In the genomic region with DNA sequence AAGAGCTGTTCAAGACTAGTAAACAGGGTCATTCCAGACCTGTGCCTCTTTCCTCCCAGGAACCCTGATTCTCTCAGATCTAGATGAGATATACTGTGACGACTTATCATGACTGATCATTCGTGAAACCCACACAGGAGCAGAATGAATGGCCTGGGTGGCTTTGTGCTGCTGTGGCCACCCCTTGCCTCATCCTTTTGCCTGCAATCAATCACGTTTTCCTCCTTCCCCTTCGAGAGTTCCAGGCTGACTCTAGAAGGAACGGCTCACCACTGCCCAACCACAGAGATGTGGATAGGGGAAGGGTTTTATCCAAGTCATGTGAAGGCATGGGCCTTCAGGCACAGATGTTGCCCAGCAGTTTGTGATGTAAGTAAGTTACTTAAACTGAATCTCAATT, we compare ENCODE assay signal across 8 cellular contexts. TPM values are rescaled to one million over a fixed set of nuclear protein-coding genes. Genes with fewer than 3 reads are reported as not detected.
DNase-seq lines count a peak whose midpoint lies in the region; ATAC-seq and TF ChIP-seq lines count a peak whose summit lies in the region.
"Had no signal": no experiment of that assay in that cellular context is flagged by ENCODE, and none has a peak within 500 bp of the region (broad histone marks: within the 10 kb centered on the region; RNA-seq: fewer than 3 reads in every experiment).

No MANE protein-coding gene starts in this region.

- ATAC-seq in GM18867 (IDR thresholded peaks at IDR 0.05; ENCODE audit: unreplicated experiment) (peak; percentile 27), HG03159 (IDR thresholded peaks at IDR 0.05; ENCODE audit: unreplicated experiment) (peak; percentile 35), mucosa of descending colon (peak; percentile 8)

- H3K4me3 Mint-ChIP-seq in activated naive CD4-positive, alpha-beta T cell treated with anti-CD3 and anti-CD28 coated beads, Interleukin-2, amount 10 ng/mL, durations not matched to agents 7 days and 5 days = peak overlapping the region; percentile 57
- peak overlapping the region; percentile 79 for H3K4me3 Mint-ChIP-seq in type B pancreatic cell

- peaks cover 56% of the 10 kb centered on the region for H3K79me2 ChIP-seq in SK-N-SH (ENCODE audit: insufficient read depth)

- no peaks in the 10 kb centered on the region for H3F3A ChIP-seq in SK-N-SH (replicated peaks; ENCODE audit: insufficient read depth)

- H3K36me3 Mint-ChIP-seq in activated naive CD4-positive, alpha-beta T cell treated with anti-CD3 and anti-CD28 coated beads, Interleukin-2, amount 10 ng/mL, durations not matched to agents 7 days and 5 days = peaks cover 74% of the 10 kb centered on the region
- peaks cover 8% of the 10 kb centered on the region for H3K36me3 Mint-ChIP-seq in type B pancreatic cell

- no peaks in the 10 kb centered on the region for H3K9me2 ChIP-seq in SK-N-SH

- 87% methylated on average over 5 of the region's 5 CpGs for WGBS in SK-N-SH (ENCODE audit: low lambda C conversion rate)

- no peaks in the 10 kb centered on the region for H3K9me3 Mint-ChIP-seq in activated naive CD4-positive, alpha-beta T cell treated with anti-CD3 and anti-CD28 coated beads, Interleukin-2, amount 10 ng/mL, durations not matched to agents 7 days and 5 days
- no peaks in the 10 kb centered on the region for H3K9me3 Mint-ChIP-seq in type B pancreatic cell

- peaks cover 93% of the 10 kb centered on the region for H3K4me1 Mint-ChIP-seq in activated naive CD4-positive, alpha-beta T cell treated with anti-CD3 and anti-CD28 coated beads, Interleukin-2, amount 10 ng/mL, durations not matched to agents 7 days and 5 days
- H3K4me1 Mint-ChIP-seq in type B pancreatic cell (ENCODE audit: unreplicated experiment) = peaks cover 49% of the 10 kb centered on the region

- no peak for DNase-seq in activated naive CD4-positive, alpha-beta T cell treated with anti-CD3 and anti-CD28 coated beads, Interleukin-2, amount 10 ng/mL, durations not matched to agents 7 days and 5 days
- peak in 1 of 3 donors; percentile 31 for DNase-seq in mucosa of descending colon
- no peak for DNase-seq in type B pancreatic cell (ENCODE audit: extremely low spot score, unreplicated experiment)
- DNase-seq in DMS79 treated with DMSO at 0.1 percent for 48 hours (lab: John Stamatoyannopoulos, UW) = no peak
- DNase-seq in SK-N-SH = no peak
- DNase-seq: left cardiac atrium had no signal

- H3K36me3 ChIP-seq in mucosa of descending colon (ENCODE audit: low read depth) (no peaks in the 10 kb centered on the region), SK-N-SH (replicated peaks in 1 of 2; ENCODE audit: control insufficient read depth in 1 of 2, insufficient read depth in 2 of 2, low read length in 1 of 2) (peaks cover 0 to 6% of the 10 kb centered on the region in 2 experiments)

- intact Hi-C loops in mucosa of descending colon (cut with DNase I, micrococcal nuclease) = no loop called here

- TF ChIP-seq EP300 in SK-N-SH (IDR thresholded peaks at IDR 0.05; ENCODE audit: borderline replicate concordance in 1 of 2, low read depth in 1 of 2, low read length in 1 of 2) = no peak

- no peaks in the 10 kb centered on the region for H3K9me3 ChIP-seq in mucosa of descending colon
- H3K9me3 ChIP-seq in SK-N-SH = no peaks in the 10 kb centered on the region

- H3K27me3 ChIP-seq in SK-N-SH (ENCODE audit: insufficient read depth) = no peaks in the 10 kb centered on the region

- CTCF ChIA-PET in activated naive CD4-positive, alpha-beta T cell treated with anti-CD3 and anti-CD28 coated beads, Interleukin-2, amount 10 ng/mL, durations not matched to agents 7 days and 5 days (lab: Charles Lee) = interaction anchor here (2.1 to 6.7 kb wide), 2 partner anchors 13 to 26 kb away, joined by 8 to 46 read pairs; no protein-coding TSS in a partner anchor
- CTCF ChIA-PET in SK-N-SH (lab: Yijun Ruan, JAX) = interaction anchor here (1.7 to 4.7 kb wide), 5 partner anchors 13 to 103 kb away, joined by 3 to 24 read pairs (median 7); no protein-coding TSS in a partner anchor

- no peak overlapping the region for H3K4me2 ChIP-seq in SK-N-SH

- no peak for TF ChIP-seq RAD21 in SK-N-SH (IDR thresholded peaks at IDR 0.05; ENCODE audit: low read length)

- no peak overlapping the region; a peak in 1 of 4 replicates for H3K27ac ChIP-seq in SK-N-SH (ENCODE audit: low read depth in 2 of 2, low read length in 1 of 2)

- peaks cover 16% of the 10 kb centered on the region for H3K4me1 ChIP-seq in mucosa of descending colon (ENCODE audit: low read depth)
- H3K4me1 ChIP-seq in SK-N-SH (ENCODE audit: control insufficient read depth in 1 of 2, insufficient read depth in 2 of 2, low read depth in 1 of 2, low read length in 1 of 2) = peaks cover 30 to 39% of the 10 kb centered on the region in 2 experiments; a peak in 2 of 4 replicates

- H4K20me1 ChIP-seq in SK-N-SH (ENCODE audit: insufficient read depth) = peaks cover 14% of the 10 kb centered on the region; the same call in 1 of the 2 replicates

- H2AFZ ChIP-seq in SK-N-SH (ENCODE audit: low read depth) = no peak overlapping the region

- H3K4me3 ChIP-seq in mucosa of descending colon = no peak overlapping the region
- no peak overlapping the region for H3K4me3 ChIP-seq in SK-N-SH (ENCODE audit: low read depth in 2 of 2, low read length in 1 of 2)

- H3K27ac Mint-ChIP-seq in activated naive CD4-positive, alpha-beta T cell treated with anti-CD3 and anti-CD28 coated beads, Interleukin-2, amount 10 ng/mL, durations not matched to agents 7 days and 5 days = peak overlapping the region; percentile 94
- peak overlapping the region; percentile 90 for H3K27ac Mint-ChIP-seq in type B pancreatic cell

- POLR2A ChIA-PET in SK-N-SH (lab: Yijun Ruan, JAX) = no interaction called here

- no peaks in the 10 kb centered on the region for H3K27me3 Mint-ChIP-seq in activated naive CD4-positive, alpha-beta T cell treated with anti-CD3 and anti-CD28 coated beads, Interleukin-2, amount 10 ng/mL, durations not matched to agents 7 days and 5 days
- H3K27me3 Mint-ChIP-seq in type B pancreatic cell = no peaks in the 10 kb centered on the region

- TF ChIP-seq CTCF in mucosa of descending colon (IDR thresholded peaks at IDR 0.05) (no peak), type B pancreatic cell (conservative IDR thresholded peaks at IDR 0.05) (no peak), SK-N-SH (IDR thresholded peaks at IDR 0.05) (no peak)

- H3K9ac ChIP-seq in SK-N-SH = no peak overlapping the region

TF ChIP-seq in SK-N-SH, 30 proteins besides CTCF, POLR2A, EP300 and RAD21:
- TF ChIP-seq, protein P1, sequence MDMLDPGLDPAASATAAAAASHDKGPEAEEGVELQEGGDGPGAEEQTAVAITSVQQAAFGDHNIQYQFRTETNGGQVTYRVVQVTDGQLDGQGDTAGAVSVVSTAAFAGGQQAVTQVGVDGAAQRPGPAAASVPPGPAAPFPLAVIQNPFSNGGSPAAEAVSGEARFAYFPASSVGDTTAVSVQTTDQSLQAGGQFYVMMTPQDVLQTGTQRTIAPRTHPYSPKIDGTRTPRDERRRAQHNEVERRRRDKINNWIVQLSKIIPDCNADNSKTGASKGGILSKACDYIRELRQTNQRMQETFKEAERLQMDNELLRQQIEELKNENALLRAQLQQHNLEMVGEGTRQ (IDR thresholded peaks at IDR 0.05; ENCODE audit: borderline replicate concordance, low read depth, low read length) = no peak
- TF ChIP-seq RXRA (IDR thresholded peaks at IDR 0.05; ENCODE audit: borderline replicate concordance, low read depth) = no peak
- TF ChIP-seq, protein P2, sequence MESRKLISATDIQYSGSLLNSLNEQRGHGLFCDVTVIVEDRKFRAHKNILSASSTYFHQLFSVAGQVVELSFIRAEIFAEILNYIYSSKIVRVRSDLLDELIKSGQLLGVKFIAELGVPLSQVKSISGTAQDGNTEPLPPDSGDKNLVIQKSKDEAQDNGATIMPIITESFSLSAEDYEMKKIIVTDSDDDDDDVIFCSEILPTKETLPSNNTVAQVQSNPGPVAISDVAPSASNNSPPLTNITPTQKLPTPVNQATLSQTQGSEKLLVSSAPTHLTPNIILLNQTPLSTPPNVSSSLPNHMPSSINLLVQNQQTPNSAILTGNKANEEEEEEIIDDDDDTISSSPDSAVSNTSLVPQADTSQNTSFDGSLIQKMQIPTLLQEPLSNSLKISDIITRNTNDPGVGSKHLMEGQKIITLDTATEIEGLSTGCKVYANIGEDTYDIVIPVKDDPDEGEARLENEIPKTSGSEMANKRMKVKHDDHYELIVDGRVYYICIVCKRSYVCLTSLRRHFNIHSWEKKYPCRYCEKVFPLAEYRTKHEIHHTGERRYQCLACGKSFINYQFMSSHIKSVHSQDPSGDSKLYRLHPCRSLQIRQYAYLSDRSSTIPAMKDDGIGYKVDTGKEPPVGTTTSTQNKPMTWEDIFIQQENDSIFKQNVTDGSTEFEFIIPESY (IDR thresholded peaks at IDR 0.05; ENCODE audit: borderline replicate concordance, low read depth) = no peak
TF ChIP-seq in SK-N-SH: peak in this region for 0.

RNA-seq across cellular contexts. Expression of a gene that starts 5.8 kb away (rescaled TPM):
- 100 to 1,000 TPM in 1 of 3 donors, 10 to 100 TPM in 2; 21.4 to 180 (median 68.0) TPM for total RNA-seq in mucosa of descending colon
- 42.8 and 200 TPM in 2 replicates for total RNA-seq in type B pancreatic cell (ENCODE audit: low replicate concordance)
- 87.5 and 101 TPM in 2 replicates for polyA plus RNA-seq in SK-N-SH (2012; rRNA removed)
- 81.3 and 90.1 TPM in 2 replicates for polyA plus RNA-seq in SK-N-SH (2012; cell fraction: cytosol; rRNA removed)
- polyA plus RNA-seq in SK-N-SH (2012; cell fraction: nucleus; rRNA removed) = 83.3 and 89.2 TPM in 2 replicates
